In the genomic region with DNA sequence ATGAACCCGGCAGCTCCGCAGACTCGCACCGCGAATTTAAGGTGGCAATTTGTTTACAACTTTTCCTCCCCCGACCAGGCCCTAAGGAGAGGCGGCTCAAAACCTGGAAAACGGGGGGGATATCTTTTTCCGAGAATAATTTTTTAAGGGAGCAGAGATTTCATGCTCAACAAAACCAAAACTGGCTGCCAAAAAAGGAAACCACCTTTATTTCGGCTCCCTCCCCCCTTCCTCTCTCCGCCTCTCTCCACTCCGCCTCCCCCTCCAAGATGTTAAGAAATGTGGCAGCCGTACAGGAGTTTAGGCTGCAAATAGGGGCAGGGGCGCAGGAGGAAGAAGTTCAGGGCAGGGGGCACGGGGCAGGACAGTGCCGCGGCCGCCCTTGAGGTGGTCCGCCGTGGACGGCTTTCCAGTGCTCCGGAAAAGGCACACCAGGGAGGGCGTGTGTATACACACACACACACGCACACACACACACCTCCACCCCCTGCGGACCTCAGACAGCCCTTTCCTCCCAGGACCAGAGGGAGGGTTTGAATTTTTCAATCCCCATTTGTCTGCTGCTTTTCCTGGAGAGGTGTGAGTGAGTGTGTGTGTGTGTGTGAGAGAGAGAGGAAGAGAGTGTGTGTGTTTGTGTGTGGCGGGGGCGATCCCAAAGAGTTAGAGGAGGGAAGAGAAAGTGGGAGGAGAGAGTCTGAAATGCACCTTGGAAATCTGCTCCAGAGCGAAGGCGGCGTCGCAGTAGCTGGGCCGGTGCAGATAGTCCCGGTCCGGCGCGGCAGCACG, we compare ENCODE assay signal across 1 cellular context.
TF ChIP-seq lines count a peak whose summit lies in the region.

No MANE protein-coding gene starts in this region.

TF ChIP-seq in GM23338, 12 proteins besides CTCF, POLR2A, EP300 and RAD21 (continued from another document):
- TF ChIP-seq, protein P1, sequence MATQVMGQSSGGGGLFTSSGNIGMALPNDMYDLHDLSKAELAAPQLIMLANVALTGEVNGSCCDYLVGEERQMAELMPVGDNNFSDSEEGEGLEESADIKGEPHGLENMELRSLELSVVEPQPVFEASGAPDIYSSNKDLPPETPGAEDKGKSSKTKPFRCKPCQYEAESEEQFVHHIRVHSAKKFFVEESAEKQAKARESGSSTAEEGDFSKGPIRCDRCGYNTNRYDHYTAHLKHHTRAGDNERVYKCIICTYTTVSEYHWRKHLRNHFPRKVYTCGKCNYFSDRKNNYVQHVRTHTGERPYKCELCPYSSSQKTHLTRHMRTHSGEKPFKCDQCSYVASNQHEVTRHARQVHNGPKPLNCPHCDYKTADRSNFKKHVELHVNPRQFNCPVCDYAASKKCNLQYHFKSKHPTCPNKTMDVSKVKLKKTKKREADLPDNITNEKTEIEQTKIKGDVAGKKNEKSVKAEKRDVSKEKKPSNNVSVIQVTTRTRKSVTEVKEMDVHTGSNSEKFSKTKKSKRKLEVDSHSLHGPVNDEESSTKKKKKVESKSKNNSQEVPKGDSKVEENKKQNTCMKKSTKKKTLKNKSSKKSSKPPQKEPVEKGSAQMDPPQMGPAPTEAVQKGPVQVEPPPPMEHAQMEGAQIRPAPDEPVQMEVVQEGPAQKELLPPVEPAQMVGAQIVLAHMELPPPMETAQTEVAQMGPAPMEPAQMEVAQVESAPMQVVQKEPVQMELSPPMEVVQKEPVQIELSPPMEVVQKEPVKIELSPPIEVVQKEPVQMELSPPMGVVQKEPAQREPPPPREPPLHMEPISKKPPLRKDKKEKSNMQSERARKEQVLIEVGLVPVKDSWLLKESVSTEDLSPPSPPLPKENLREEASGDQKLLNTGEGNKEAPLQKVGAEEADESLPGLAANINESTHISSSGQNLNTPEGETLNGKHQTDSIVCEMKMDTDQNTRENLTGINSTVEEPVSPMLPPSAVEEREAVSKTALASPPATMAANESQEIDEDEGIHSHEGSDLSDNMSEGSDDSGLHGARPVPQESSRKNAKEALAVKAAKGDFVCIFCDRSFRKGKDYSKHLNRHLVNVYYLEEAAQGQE (IDR thresholded peaks at IDR 0.05; ENCODE audit: unreplicated experiment) = no peak
TF ChIP-seq in GM23338: peak in this region for 1.
